Comparison of ENCODE assay signal across 9 cellular contexts in the genomic region with DNA sequence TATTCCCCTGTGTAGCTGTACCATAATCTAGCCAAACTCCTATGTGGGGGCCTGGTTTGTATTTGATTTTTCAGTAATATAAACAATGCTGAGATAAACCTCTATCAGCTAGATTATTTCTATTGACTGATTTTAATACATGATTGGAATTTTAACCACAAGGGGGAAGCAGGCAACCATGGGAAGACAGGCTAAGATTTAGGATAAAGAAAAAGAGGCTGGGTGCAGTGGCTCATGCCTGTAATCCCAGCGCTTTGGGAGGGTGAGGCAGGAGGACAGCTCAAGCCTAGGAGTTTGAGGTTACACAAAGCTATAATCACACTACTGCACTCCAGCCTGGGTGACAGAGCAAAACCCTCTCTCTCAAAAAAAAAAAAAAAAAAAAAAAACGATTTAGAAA. TPM values are rescaled to one million over a fixed set of nuclear protein-coding genes. Genes with fewer than 3 reads are reported as not detected.
DNase-seq lines count a peak whose midpoint lies in the region; ATAC-seq and TF ChIP-seq lines count a peak whose summit lies in the region.
"Had no signal": no experiment of that assay in that cellular context is flagged by ENCODE, and none has a peak within 500 bp of the region (broad histone marks: within the 10 kb centered on the region; RNA-seq: fewer than 3 reads in every experiment).

No MANE protein-coding gene starts in this region.

- no peaks in the 10 kb centered on the region for H3K36me3 Mint-ChIP-seq in CD4-positive, alpha-beta T cell (ENCODE audit: low read depth)
- H3K36me3 Mint-ChIP-seq: activated naive CD8-positive, alpha-beta T cell treated with anti-CD3 and anti-CD28 coated beads, Interleukin-2, amount 10 ng/mL, durations not matched to agents 7 days and 5 days had no signal

- H3K9ac ChIP-seq in SK-N-MC (ENCODE audit: insufficient read length): no peak overlapping the region

- ATAC-seq in HG02938 (IDR thresholded peaks at IDR 0.05; ENCODE audit: unreplicated experiment): no peak
- no peak for ATAC-seq in CD4-positive, alpha-beta T cell (ENCODE audit: poor library complexity)

- TF ChIP-seq CTCF in CD4-positive, alpha-beta T cell (IDR thresholded peaks at IDR 0.05): no peak

- no peak overlapping the region for H3K27ac ChIP-seq in SK-N-MC
- no peak overlapping the region for H3K27ac ChIP-seq in CD4-positive, alpha-beta T cell (ENCODE audit: low read depth, low read length)

- no peaks in the 10 kb centered on the region for H3K27me3 Mint-ChIP-seq in CD4-positive, alpha-beta T cell
- H3K27me3 Mint-ChIP-seq: activated naive CD8-positive, alpha-beta T cell treated with anti-CD3 and anti-CD28 coated beads, Interleukin-2, amount 10 ng/mL, durations not matched to agents 7 days and 5 days had no signal

- H3K36me3 ChIP-seq in SK-N-MC (ENCODE audit: insufficient read depth, low read length): no peaks in the 10 kb centered on the region

- DNase-seq in NCI-H1694 treated with DMSO at 0.1 percent for 48 hours (lab: John Stamatoyannopoulos, UW) (peak; percentile 23), NCI-H1694 (lab: John Stamatoyannopoulos, UW) (no peak), SK-N-MC (ENCODE audit: low read depth, low spot score) (peak; percentile 10), foreskin melanocyte (peak; percentile 36), superior temporal gyrus (ENCODE audit: extremely low spot score) (peak; percentile 39)
- DNase-seq in CD4-positive, alpha-beta T cell: no peak
- no peak for DNase-seq in stimulated activated CD4-positive, alpha-beta T cell treated with anti-CD3 and anti-CD28 coated beads, Interleukin-2, amount 100 ng/mL, for 24 hours
- DNase-seq: activated naive CD8-positive, alpha-beta T cell treated with anti-CD3 and anti-CD28 coated beads, Interleukin-2, amount 10 ng/mL, durations not matched to agents 7 days and 5 days had no signal

- POLR2A ChIA-PET in CD4-positive, alpha-beta T cell (lab: Charles Lee): no interaction called here

- H3K27me3 ChIP-seq in CD4-positive, alpha-beta T cell (ENCODE audit: control insufficient read depth, insufficient read depth, low read length): no peaks in the 10 kb centered on the region

- H3K4me3 Mint-ChIP-seq in CD4-positive, alpha-beta T cell: no peak overlapping the region
- H3K4me3 Mint-ChIP-seq: activated naive CD8-positive, alpha-beta T cell treated with anti-CD3 and anti-CD28 coated beads, Interleukin-2, amount 10 ng/mL, durations not matched to agents 7 days and 5 days had no signal

- H3K9me3 Mint-ChIP-seq in CD4-positive, alpha-beta T cell: no peaks in the 10 kb centered on the region
- H3K9me3 Mint-ChIP-seq: activated naive CD8-positive, alpha-beta T cell treated with anti-CD3 and anti-CD28 coated beads, Interleukin-2, amount 10 ng/mL, durations not matched to agents 7 days and 5 days had no signal

- no peaks in the 10 kb centered on the region for H3K9me3 ChIP-seq in SK-N-MC (ENCODE audit: low read depth, low read length)
- H3K9me3 ChIP-seq in CD4-positive, alpha-beta T cell (ENCODE audit: control insufficient read depth, low read length): no peaks in the 10 kb centered on the region

- no peaks in the 10 kb centered on the region for H3K4me1 Mint-ChIP-seq in CD4-positive, alpha-beta T cell (ENCODE audit: low read depth)
- H3K4me1 Mint-ChIP-seq: activated naive CD8-positive, alpha-beta T cell treated with anti-CD3 and anti-CD28 coated beads, Interleukin-2, amount 10 ng/mL, durations not matched to agents 7 days and 5 days had no signal

- no peak overlapping the region for H3K4me3 ChIP-seq in SK-N-MC

- CTCF ChIA-PET in CD4-positive, alpha-beta T cell (lab: Charles Lee): interaction anchor here (1.3 kb wide), 1 partner anchor 113 kb away, joined by 6 read pairs; no protein-coding TSS in a partner anchor

- intact Hi-C loops in CD4-positive, alpha-beta T cell (cut with DNase I, micrococcal nuclease): no loop called here

- H3K27ac Mint-ChIP-seq in CD4-positive, alpha-beta T cell: no peak overlapping the region
- H3K27ac Mint-ChIP-seq: activated naive CD8-positive, alpha-beta T cell treated with anti-CD3 and anti-CD28 coated beads, Interleukin-2, amount 10 ng/mL, durations not matched to agents 7 days and 5 days had no signal

RNA-seq across cellular contexts. Expression of gene GPX3, which starts 18.1 kb away (rescaled TPM):
- under 1 TPM in 1 of 2 experiments, not detected in 1; 0.58 TPM for total RNA-seq in CD4-positive, alpha-beta T cell
- total RNA-seq: activated naive CD8-positive, alpha-beta T cell treated with anti-CD3 and anti-CD28 coated beads, Interleukin-2, amount 10 ng/mL, durations not matched to agents 7 days and 5 days had no signal

Comparison
In these comparisons a context has a peak if more than half of its experiments do, and no peak if none do; other contexts are left out.
1. DNase-seq: peak in NCI-H1694 treated with DMSO at 0.1 percent for 48 hours (single experiment), SK-N-MC (single experiment), foreskin melanocyte (single experiment) and superior temporal gyrus (single experiment); none in NCI-H1694 (single experiment), CD4-positive, alpha-beta T cell (0 of 10) and stimulated activated CD4-positive, alpha-beta T cell treated with anti-CD3 and anti-CD28 coated beads, Interleukin-2, amount 100 ng/mL, for 24 hours (0 of 2).